In genomic region chr17:35612924-35613521, GRCh38 we compare ENCODE assay signal across 8 cellular contexts.
DNase-seq lines count a peak whose midpoint lies in the region; ATAC-seq lines count a peak whose summit lies in the region.

No MANE protein-coding gene starts in this region.

- DNase-seq in DMS79 (lab: John Stamatoyannopoulos, UW), result peak; percentile 16
- peak; percentile 74 for DNase-seq in KBM-7
- DNase-seq in SKM-1 (lab: John Stamatoyannopoulos, UW; ENCODE audit: unreplicated experiment), result peak; percentile 4
- DNase-seq in dedifferentiated amniotic fluid mesenchymal stem cell (ENCODE audit: extremely low spot score), result peak; percentile 56
- peak; percentile 73 for DNase-seq in medulla oblongata (ENCODE audit: extremely low spot score)

- ATAC-seq in GM18520 (IDR thresholded peaks at IDR 0.05; ENCODE audit: unreplicated experiment) (no peak), GM18909 (IDR thresholded peaks at IDR 0.05; ENCODE audit: poor library complexity, unreplicated experiment) (no peak), HG03565 (IDR thresholded peaks at IDR 0.05; ENCODE audit: unreplicated experiment) (no peak)

- in situ Hi-C loops in KBM-7 (cut with MboI; ENCODE audit: low pct_unique_long_range_greater_than_20kb, low sequenced_read_pairs), result no loop called here

Comparison
In these comparisons a context has a peak if more than half of its experiments do, and no peak if none do; other contexts are left out.
1. DNase-seq: peak in every context shown above with its lines; median percentile 74 in KBM-7; 73 in medulla oblongata; 56 in dedifferentiated amniotic fluid mesenchymal stem cell; 16 in DMS79; 4 in SKM-1.